ENCODE assay signal across 35 cellular contexts in the genomic region with DNA sequence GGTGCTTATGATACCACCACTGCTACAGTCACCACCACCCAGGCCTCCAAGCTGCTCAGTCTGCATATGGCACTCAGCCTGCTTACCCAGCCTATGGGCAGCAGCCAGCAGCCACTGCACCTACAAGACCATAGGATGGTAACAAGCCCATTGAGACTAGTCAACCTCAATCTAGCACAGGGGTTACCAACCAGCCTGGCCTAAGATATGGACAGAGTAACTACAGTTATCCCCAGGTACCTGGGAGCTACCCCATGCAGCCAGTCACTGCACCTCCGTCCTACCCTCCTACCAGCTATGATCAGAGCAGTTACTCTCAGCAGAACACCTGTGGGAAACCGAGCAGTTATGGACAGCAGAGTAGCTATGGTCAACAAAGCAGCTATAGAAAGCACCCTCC.
"Had no signal": no experiment of that assay in that cellular context is flagged by ENCODE, and none has a peak within 500 bp of the region (broad histone marks: within the 10 kb centered on the region; RNA-seq: fewer than 3 reads in every experiment).

No MANE protein-coding gene starts in this region.

- H3K4me3 ChIP-seq: ascending aorta, cardiac muscle cell, K562 had no signal

- DNase-seq: activated B cell treated with CpG ODN at 0.5 μM for 24 hours; activated CD4-positive, alpha-beta memory T cell treated with anti-CD3 and anti-CD28 coated beads for 36 hours; activated CD4-positive, alpha-beta T cell treated with anti-CD3 and anti-CD28 coated beads for 4 hours; activated CD4-positive, alpha-beta T cell treated with anti-CD3 and anti-CD28 coated beads, Interleukin-2, amount 50 U/mL, for 1 hour; activated CD4-positive, CD25-positive, alpha-beta regulatory T cell treated with anti-CD3 and anti-CD28 coated beads, Interleukin-2, amount 50 U/mL, for 72 hours; activated CD8-positive, alpha-beta memory T cell treated with anti-CD3 and anti-CD28 coated beads, Interleukin-2, amount 50 U/mL, for 4 hours; activated gamma-delta T cell treated with Interleukin-2 at 50 U/mL for 16 hours; activated naive CD4-positive, alpha-beta T cell treated with anti-CD3 and anti-CD28 coated beads for 36 hours; activated naive CD8-positive, alpha-beta T cell treated with anti-CD3 and anti-CD28 coated beads for 36 hours; activated T-cell treated with anti-CD3 and anti-CD28 coated beads for 4 hours; activated T-cell treated with anti-CD3 and anti-CD28 coated beads, Interleukin-2, amount 50 U/mL, for 4 hours; amniotic stem cell; NCI-H1092 treated with DMSO at 0.1 percent for 48 hours; NCI-H1417; NCI-H187 treated with DMSO at 0.1 percent for 48 hours; NCI-H2081; NCI-H2171 treated with DMSO at 0.1 percent for 48 hours; NCI-H226; NCI-H446 treated with DMSO at 0.1 percent for 48 hours; NCI-H524; NCI-H82; NK-92 treated with Interleukin-12 subunit alpha and Interleukin-12 subunit beta, amount 100 ng/mL, for 24 hours; PC-3; SW 1271; T-helper 1 cell; T-helper 2 cell; T-helper 9 cell had no signal

- H3K27me3 ChIP-seq: ascending aorta, cardiac muscle cell had no signal

- H3K4me3 Mint-ChIP-seq: activated B cell treated with CpG ODN at 0.5 μM for 24 hours; activated CD4-positive, alpha-beta memory T cell treated with anti-CD3 and anti-CD28 coated beads for 36 hours; activated naive CD4-positive, alpha-beta T cell treated with anti-CD3 and anti-CD28 coated beads for 36 hours; activated naive CD8-positive, alpha-beta T cell treated with anti-CD3 and anti-CD28 coated beads for 36 hours; activated T-cell treated with anti-CD3 and anti-CD28 coated beads, Interleukin-2, amount 50 U/mL, for 4 hours; activated T-helper 1 cell treated with anti-CD3 and anti-CD28 coated beads, Interleukin-12 subunit alpha, Interleukin-12 subunit beta, Interleukin-2, Interleukin-4 antibody, amounts not matched to agents 30 ng/mL and 10 ng/mL and 1 ng/mL, durations not matched to agents 14 hours and 24 hours and 36 hours; central memory CD8-positive, alpha-beta T cell had no signal

- H3K36me3 ChIP-seq: ascending aorta, cardiac muscle cell had no signal

- H3K9me3 ChIP-seq: ascending aorta had no signal

- H3K36me3 Mint-ChIP-seq: activated CD4-positive, alpha-beta memory T cell treated with anti-CD3 and anti-CD28 coated beads for 36 hours; activated naive CD8-positive, alpha-beta T cell treated with anti-CD3 and anti-CD28 coated beads for 36 hours had no signal

- H3K9me3 Mint-ChIP-seq: activated B cell treated with CpG ODN at 0.5 μM for 24 hours; activated CD4-positive, alpha-beta memory T cell treated with anti-CD3 and anti-CD28 coated beads for 36 hours; activated naive CD4-positive, alpha-beta T cell treated with anti-CD3 and anti-CD28 coated beads for 36 hours; activated naive CD8-positive, alpha-beta T cell treated with anti-CD3 and anti-CD28 coated beads for 36 hours; activated T-cell treated with anti-CD3 and anti-CD28 coated beads, Interleukin-2, amount 50 U/mL, for 4 hours; activated T-helper 1 cell treated with anti-CD3 and anti-CD28 coated beads, Interleukin-12 subunit alpha, Interleukin-12 subunit beta, Interleukin-2, Interleukin-4 antibody, amounts not matched to agents 30 ng/mL and 10 ng/mL and 1 ng/mL, durations not matched to agents 14 hours and 24 hours and 36 hours; central memory CD8-positive, alpha-beta T cell had no signal

- H3K27me3 Mint-ChIP-seq: activated CD4-positive, alpha-beta memory T cell treated with anti-CD3 and anti-CD28 coated beads for 36 hours; central memory CD8-positive, alpha-beta T cell had no signal

- ATAC-seq: activated T-cell treated with anti-CD3 and anti-CD28 coated beads, Interleukin-2, amount 50 U/mL, for 4 hours; K562; PC-3; Right ventricle myocardium inferior had no signal

- H3K4me1 Mint-ChIP-seq: central memory CD8-positive, alpha-beta T cell had no signal

- H3K27ac Mint-ChIP-seq: activated B cell treated with CpG ODN at 0.5 μM for 24 hours; activated CD4-positive, alpha-beta memory T cell treated with anti-CD3 and anti-CD28 coated beads for 36 hours; activated naive CD4-positive, alpha-beta T cell treated with anti-CD3 and anti-CD28 coated beads for 36 hours; activated naive CD8-positive, alpha-beta T cell treated with anti-CD3 and anti-CD28 coated beads for 36 hours; activated T-helper 1 cell treated with anti-CD3 and anti-CD28 coated beads, Interleukin-12 subunit alpha, Interleukin-12 subunit beta, Interleukin-2, Interleukin-4 antibody, amounts not matched to agents 30 ng/mL and 10 ng/mL and 1 ng/mL, durations not matched to agents 14 hours and 24 hours and 36 hours had no signal

- H3K27ac ChIP-seq: ascending aorta, cardiac muscle cell, RWPE1, VCaP had no signal
